14 cellular contexts compared by ENCODE assay signal in the genomic region with DNA sequence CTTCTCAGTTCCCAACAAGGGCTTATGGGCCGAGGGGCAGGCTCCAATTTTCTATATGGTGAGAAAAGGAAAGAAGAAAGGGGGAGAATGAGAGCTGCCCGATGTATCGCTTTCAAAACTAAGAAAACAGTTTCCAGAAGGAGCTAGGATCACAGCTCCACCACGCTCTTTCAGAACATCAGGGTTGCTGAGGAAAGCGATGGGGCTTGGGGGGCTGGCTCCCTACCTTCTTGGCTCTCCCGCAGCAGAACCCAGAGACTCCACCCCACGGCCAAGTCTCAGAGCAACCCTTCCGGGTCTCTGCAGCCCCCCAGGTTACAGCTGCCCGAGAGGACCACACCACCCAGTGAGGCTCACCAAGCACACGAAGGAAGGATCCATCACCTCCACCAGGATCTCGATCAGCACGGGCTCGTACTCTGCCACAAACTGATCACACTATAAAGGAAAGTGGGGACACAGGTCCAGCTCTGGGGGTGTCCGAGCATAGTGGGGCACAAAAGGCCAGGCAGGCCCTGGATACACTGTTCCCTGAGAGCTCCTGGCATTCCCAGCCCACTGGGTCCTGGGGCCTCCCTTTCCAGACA.
"Had no signal": no experiment of that assay in that cellular context is flagged by ENCODE, and none has a peak within 500 bp of the region (broad histone marks: within the 10 kb centered on the region; RNA-seq: fewer than 3 reads in every experiment).

No MANE protein-coding gene starts in this region.

- H3K4me3 Mint-ChIP-seq: activated naive CD4-positive, alpha-beta T cell treated with anti-CD3 and anti-CD28 coated beads for 36 hours; activated T-helper 17 cell treated with anti-CD3 and anti-CD28 coated beads, Interleukin-2, amount 50 U/mL, for 72 hours; mesothelial cell of epicardium had no signal

- H3K9me2 ChIP-seq: SK-N-SH had no signal

- H3K36me3 ChIP-seq: uterus had no signal

- H3K4me3 ChIP-seq: esophagus squamous epithelium, thoracic aorta, uterus had no signal

- H3K9ac ChIP-seq: SK-N-SH had no signal

- H3K4me1 Mint-ChIP-seq: mesothelial cell of epicardium had no signal

- H3K9me3 ChIP-seq: esophagus squamous epithelium, SK-N-SH, thoracic aorta, uterus had no signal

- H3K27ac Mint-ChIP-seq: activated naive CD4-positive, alpha-beta T cell treated with anti-CD3 and anti-CD28 coated beads for 36 hours; activated T-helper 17 cell treated with anti-CD3 and anti-CD28 coated beads, Interleukin-2, amount 50 U/mL, for 72 hours; mesothelial cell of epicardium; progenitor cell of endocrine pancreas had no signal

- H3K27me3 Mint-ChIP-seq: activated T-helper 17 cell treated with anti-CD3 and anti-CD28 coated beads, Interleukin-2, amount 50 U/mL, for 72 hours; progenitor cell of endocrine pancreas had no signal

- DNase-seq: activated CD4-positive, alpha-beta T cell treated with anti-CD3 and anti-CD28 coated beads for 4 hours; activated naive CD4-positive, alpha-beta T cell treated with anti-CD3 and anti-CD28 coated beads for 36 hours; brain microvascular endothelial cell; esophagus squamous epithelium; foreskin fibroblast; SK-N-SH; stimulated activated CD4-positive, alpha-beta T cell treated with anti-CD3 and anti-CD28 coated beads, Interleukin-2, amount 100 ng/mL, for 24 hours; stimulated activated naive CD4-positive, alpha-beta T cell; T-helper 1 cell; uterus had no signal

- H3K27me3 ChIP-seq: brain microvascular endothelial cell, esophagus squamous epithelium, uterus had no signal

- H3K9me3 Mint-ChIP-seq: activated naive CD4-positive, alpha-beta T cell treated with anti-CD3 and anti-CD28 coated beads for 36 hours; activated T-helper 17 cell treated with anti-CD3 and anti-CD28 coated beads, Interleukin-2, amount 50 U/mL, for 72 hours; mesothelial cell of epicardium had no signal

- ATAC-seq: activated T-helper 17 cell treated with anti-CD3 and anti-CD28 coated beads, Interleukin-2, amount 50 U/mL, for 72 hours had no signal

- H3K4me2 ChIP-seq: SK-N-SH had no signal

- H3K27ac ChIP-seq: brain microvascular endothelial cell, thoracic aorta, uterus had no signal

- H3K4me1 ChIP-seq: uterus had no signal
